In genomic region chr14:99239661-99240092, GRCh38 we compare ENCODE assay signal across 15 cellular contexts. TPM values are rescaled to one million over a fixed set of nuclear protein-coding genes. Genes with fewer than 3 reads are reported as not detected.
DNase-seq lines count a peak whose midpoint lies in the region; ATAC-seq and TF ChIP-seq lines count a peak whose summit lies in the region.
"Had no signal": no experiment of that assay in that cellular context is flagged by ENCODE, and none has a peak within 500 bp of the region (broad histone marks: within the 10 kb centered on the region; RNA-seq: fewer than 3 reads in every experiment).

No MANE protein-coding gene starts in this region.

- TF ChIP-seq EP300 in transverse colon (IDR thresholded peaks at IDR 0.05; ENCODE audit: low read depth): no peak

- H3K36me3 ChIP-seq in transverse colon (no peaks in the 10 kb centered on the region), left lung (no peaks in the 10 kb centered on the region)
- H3K36me3 ChIP-seq: gastroesophageal sphincter, tibial artery had no signal

- peak overlapping the region; percentile 100 for H3K27ac Mint-ChIP-seq in activated naive CD4-positive, alpha-beta T cell treated with anti-CD3 and anti-CD28 coated beads, Interleukin-2, amount 50 U/mL, for 24 hours
- H3K27ac Mint-ChIP-seq in WTC11: peak overlapping the region; percentile 26; the same call in 1 of the 2 replicates
- H3K27ac Mint-ChIP-seq: HFFc6 had no signal

- 14 to 16% methylated on average over 7 of the region's 7 CpGs for WGBS in transverse colon (ENCODE audit: low coverage in 1 of 2), 2 donors

- intact Hi-C loops in transverse colon (cut with DNase I; ENCODE audit: low total_unique reads) (no loop called here), left lung (cut with DNase I) (no loop called here), cardiac septum (cut with DNase I) (no loop called here)

- H3K4me1 Mint-ChIP-seq in activated naive CD4-positive, alpha-beta T cell treated with anti-CD3 and anti-CD28 coated beads, Interleukin-2, amount 50 U/mL, for 24 hours: peaks cover 100% of the 10 kb centered on the region
- H3K4me1 Mint-ChIP-seq in WTC11: peaks cover 97% of the 10 kb centered on the region

- peak overlapping the region in 3 of 4 donors; percentile 1 to 22 (median 3) for H3K27ac ChIP-seq in transverse colon
- H3K27ac ChIP-seq in left lung: no peak overlapping the region
- H3K27ac ChIP-seq: gastroesophageal sphincter, tibial artery had no signal

- no peak for TF ChIP-seq POLR2A in transverse colon (IDR thresholded peaks at IDR 0.05)

- CTCF ChIA-PET in WTC11 (lab: Charles Lee): no interaction called here

- peak overlapping the region; percentile 92 for H3K4me3 Mint-ChIP-seq in activated naive CD4-positive, alpha-beta T cell treated with anti-CD3 and anti-CD28 coated beads, Interleukin-2, amount 50 U/mL, for 24 hours
- no peak overlapping the region for H3K4me3 Mint-ChIP-seq in WTC11
- H3K4me3 Mint-ChIP-seq: HFFc6 had no signal

- H3K27me3 Mint-ChIP-seq in activated naive CD4-positive, alpha-beta T cell treated with anti-CD3 and anti-CD28 coated beads, Interleukin-2, amount 50 U/mL, for 24 hours: no peaks in the 10 kb centered on the region
- H3K27me3 Mint-ChIP-seq in WTC11 (ENCODE audit: low read depth): no peaks in the 10 kb centered on the region

- in situ Hi-C loops in transverse colon (cut with MboI; ENCODE audit: low pct_ligation_motif_present in 1 of 4, low pct_unique_long_range_greater_than_20kb in 1 of 4, low sequenced_read_pairs in 3 of 4): no loop called here

- H3K36me3 Mint-ChIP-seq in activated naive CD4-positive, alpha-beta T cell treated with anti-CD3 and anti-CD28 coated beads, Interleukin-2, amount 50 U/mL, for 24 hours: peaks cover 3% of the 10 kb centered on the region
- no peaks in the 10 kb centered on the region for H3K36me3 Mint-ChIP-seq in WTC11

- H3K9me3 ChIP-seq in transverse colon (no peaks in the 10 kb centered on the region), left lung (peaks cover 0 to 2% of the 10 kb centered on the region in 2 donors)

- H3K27me3 ChIP-seq in transverse colon: peaks cover 2% of the 10 kb centered on the region
- peaks cover under 1 to 86% of the 10 kb centered on the region in 2 donors for H3K27me3 ChIP-seq in left lung

- POLR2A ChIA-PET in WTC11 (lab: Charles Lee): no interaction called here

- TF ChIP-seq CTCF in WTC11 (IDR thresholded peaks at IDR 0.05): no peak
- TF ChIP-seq CTCF in transverse colon (IDR thresholded peaks at IDR 0.05): no peak
- TF ChIP-seq CTCF in left lung (IDR thresholded peaks at IDR 0.05): no peak

- DNase-seq in activated naive CD4-positive, alpha-beta T cell treated with anti-CD3 and anti-CD28 coated beads, Interleukin-2, amount 50 U/mL, for 16 hours: no peak
- DNase-seq in WTC11 (ENCODE audit: low spot score) (no peak), transverse colon (no peak), left lung (no peak), cardiac septum (ENCODE audit: low spot score) (no peak)
- DNase-seq: HFFc6; NCI-H2029; NCI-H69; RPMI8226; stimulated activated CD4-positive, alpha-beta T cell treated with anti-CD3 and anti-CD28 coated beads, Interleukin-15, amount 100 ng/mL, for 24 hours; tibial artery had no signal

- peaks cover 0 to 14% (median 5%) of the 10 kb centered on the region in 4 donors for H3K4me1 ChIP-seq in transverse colon
- no peaks in the 10 kb centered on the region for H3K4me1 ChIP-seq in left lung
- H3K4me1 ChIP-seq: gastroesophageal sphincter, tibial artery had no signal

- no peaks in the 10 kb centered on the region for H3K9me3 Mint-ChIP-seq in activated naive CD4-positive, alpha-beta T cell treated with anti-CD3 and anti-CD28 coated beads, Interleukin-2, amount 50 U/mL, for 24 hours
- no peaks in the 10 kb centered on the region for H3K9me3 Mint-ChIP-seq in WTC11

- no peak for ATAC-seq in WTC11
- peak; percentile 34 for ATAC-seq in esophagus mucosa
- ATAC-seq in GM18511 (IDR thresholded peaks at IDR 0.05; ENCODE audit: unreplicated experiment): no peak
- no peak for ATAC-seq in left lung
- ATAC-seq: gastroesophageal sphincter had no signal

- no peak overlapping the region for H3K4me3 ChIP-seq in transverse colon
- no peak overlapping the region for H3K4me3 ChIP-seq in left lung
- H3K4me3 ChIP-seq: gastroesophageal sphincter, tibial artery had no signal

TF ChIP-seq in WTC11, 78 proteins besides CTCF, POLR2A, EP300 and RAD21:
- no peak for TF ChIP-seq AR (CRISPR knock-in tag; IDR thresholded peaks at IDR 0.05)
- TF ChIP-seq PRRX2 (CRISPR knock-in tag; IDR thresholded peaks at IDR 0.05): no peak
- TF ChIP-seq SMAD4 (CRISPR knock-in tag; IDR thresholded peaks at IDR 0.05): no peak
- no peak for TF ChIP-seq SOX15 (CRISPR knock-in tag; IDR thresholded peaks at IDR 0.05)
- no peak for TF ChIP-seq PRDM15 (CRISPR knock-in tag; IDR thresholded peaks at IDR 0.05)
- TF ChIP-seq ZNF219 (CRISPR knock-in tag; IDR thresholded peaks at IDR 0.05; ENCODE audit: borderline replicate concordance): no peak
- no peak for TF ChIP-seq ZNF671 (CRISPR knock-in tag; IDR thresholded peaks at IDR 0.05)
TF ChIP-seq in WTC11: peak in this region for 0.

RNA-seq across cellular contexts. Expression of gene BCL11B, which starts 32.3 kb away (rescaled TPM):
- 6.7 to 9.1 TPM (median 7.2 TPM) in 3 replicates for total RNA-seq in WTC11 (2021)
- total RNA-seq in esophagus mucosa: 10.6 TPM
- 1 to 10 TPM in 3 of 4 donors, under 1 TPM in 1; 0.37 to 4.8 (median 3.7) TPM for total RNA-seq in transverse colon
- 1 to 10 TPM; 1.4 to 2.4 TPM for total RNA-seq in left lung
- total RNA-seq in cardiac septum: 0.16 TPM

Comparison
In these comparisons a context has a peak if more than half of its experiments do, and no peak if none do; other contexts are left out.
1. H3K27ac ChIP-seq: peak in transverse colon (3 of 4); none in left lung (0 of 2).